7 cellular contexts compared by ENCODE assay signal in genomic region chr22:32836286-32836859, GRCh38. TPM values are rescaled to one million over a fixed set of nuclear protein-coding genes. Genes with fewer than 3 reads are reported as not detected.
DNase-seq lines count a peak whose midpoint lies in the region; ATAC-seq and TF ChIP-seq lines count a peak whose summit lies in the region.

No MANE protein-coding gene starts in this region.

- DNase-seq in ELR (ENCODE audit: low read depth): peak; percentile 52
- DNase-seq in LHCN-M2 (ENCODE audit: low read depth): peak; percentile 12
- peak; percentile 45 for DNase-seq in dermis blood vessel endothelial cell
- no peak for DNase-seq in prostate gland (ENCODE audit: low spot score)
- DNase-seq in activated T-cell treated with anti-CD3 and anti-CD28 coated beads, Interleukin-2, amount 50 U/mL, for 72 hours: no peak

- H3K27ac Mint-ChIP-seq in activated T-cell treated with anti-CD3 and anti-CD28 coated beads, Interleukin-2, amount 50 U/mL, for 72 hours: no peak overlapping the region

- peak in 3 of 4 experiments; percentile 30 to 50 (median 46) for TF ChIP-seq CTCF in prostate gland (IDR thresholded peaks at IDR 0.05)

- no peak for TF ChIP-seq POLR2A in prostate gland (IDR thresholded peaks at IDR 0.05)

- WGBS in prostate gland: 56% methylated on average over 5 of the region's 5 CpGs

- H3K36me3 ChIP-seq in prostate gland: no peaks in the 10 kb centered on the region

- no peak for ATAC-seq in GM19463 (IDR thresholded peaks at IDR 0.05; ENCODE audit: unreplicated experiment)
- ATAC-seq in HG02798 (IDR thresholded peaks at IDR 0.05; ENCODE audit: poor library complexity, unreplicated experiment): no peak
- no peak for ATAC-seq in activated T-cell treated with anti-CD3 and anti-CD28 coated beads, Interleukin-2, amount 50 U/mL, for 72 hours (replicated peaks in 1 of 2)

- H3K4me1 ChIP-seq in prostate gland (replicated peaks): no peaks in the 10 kb centered on the region

- no peak overlapping the region for H3K4me3 Mint-ChIP-seq in activated T-cell treated with anti-CD3 and anti-CD28 coated beads, Interleukin-2, amount 50 U/mL, for 72 hours

- H3K4me1 Mint-ChIP-seq in activated T-cell treated with anti-CD3 and anti-CD28 coated beads, Interleukin-2, amount 50 U/mL, for 72 hours (ENCODE audit: low read depth): peaks cover 6% of the 10 kb centered on the region

- no peaks in the 10 kb centered on the region for H3K36me3 Mint-ChIP-seq in activated T-cell treated with anti-CD3 and anti-CD28 coated beads, Interleukin-2, amount 50 U/mL, for 72 hours (ENCODE audit: insufficient read depth in 2 of 2)

- no peak overlapping the region for H3K27ac ChIP-seq in prostate gland

- no peaks in the 10 kb centered on the region for H3K9me3 ChIP-seq in prostate gland

- no peaks in the 10 kb centered on the region for H3K9me3 Mint-ChIP-seq in activated T-cell treated with anti-CD3 and anti-CD28 coated beads, Interleukin-2, amount 50 U/mL, for 72 hours

- H3K27me3 Mint-ChIP-seq in activated T-cell treated with anti-CD3 and anti-CD28 coated beads, Interleukin-2, amount 50 U/mL, for 72 hours (ENCODE audit: low read depth): no peaks in the 10 kb centered on the region

- intact Hi-C loops in prostate gland (cut with DNase I): no loop called here

- H3K27me3 ChIP-seq in prostate gland (replicated peaks; ENCODE audit: insufficient read depth): no peaks in the 10 kb centered on the region

- H3K4me3 ChIP-seq in prostate gland: no peak overlapping the region

RNA-seq across cellular contexts. Expression of gene TIMP3, which starts 34.9 kb away (rescaled TPM):
- 19.6 and 41.0 TPM in 2 replicates for total RNA-seq in LHCN-M2 (2014; rRNA removed)
- polyA plus RNA-seq in LHCN-M2 (2012): 11.9 TPM
- 197 and 203 TPM in 2 replicates for total RNA-seq in dermis blood vessel endothelial cell
- total RNA-seq in prostate gland: 100 to 1,000 TPM; 148 to 397 TPM
- total RNA-seq in activated T-cell treated with anti-CD3 and anti-CD28 coated beads, Interleukin-2, amount 50 U/mL, for 72 hours: under 1 TPM in 1 of 2 donors, not detected in 1; 0.07 TPM

Comparison
In these comparisons a context has a peak if more than half of its experiments do, and no peak if none do; other contexts are left out.
1. DNase-seq: peak in ELR (single experiment), LHCN-M2 (single experiment) and dermis blood vessel endothelial cell (single experiment); none in prostate gland (single experiment) and activated T-cell treated with anti-CD3 and anti-CD28 coated beads, Interleukin-2, amount 50 U/mL, for 72 hours (0 of 2).
2. RNA of gene TIMP3, which starts 34.9 kb away (total RNA-seq): 148 to 397 TPM in prostate gland, 197 to 203 TPM in dermis blood vessel endothelial cell and 19.6 to 41.0 TPM in LHCN-M2; 0.07 TPM in activated T-cell treated with anti-CD3 and anti-CD28 coated beads, Interleukin-2, amount 50 U/mL, for 72 hours; every median in the first group is over 10 times any median in the second.